Comparison of ENCODE assay signal across 3 cellular contexts in the genomic region with DNA sequence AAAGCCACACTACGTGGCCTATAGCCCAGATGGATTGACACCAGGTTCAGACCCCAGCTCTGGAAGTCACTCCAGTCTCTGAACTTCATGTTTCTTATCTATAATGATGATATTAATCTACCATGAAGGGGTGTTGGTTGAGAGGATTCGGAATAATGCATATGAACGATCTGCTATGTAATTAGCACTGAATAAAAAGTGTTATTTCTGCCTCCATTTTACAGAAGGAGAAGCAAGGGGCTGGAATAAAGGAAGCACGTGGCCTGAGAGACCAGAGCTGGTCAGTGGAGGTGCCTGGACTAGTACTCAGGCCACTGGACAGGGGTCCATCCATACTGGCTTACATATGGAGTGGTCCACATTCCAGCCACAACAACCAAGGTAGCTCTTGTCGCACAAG.
"Had no signal": no experiment of that assay in that cellular context is flagged by ENCODE, and none has a peak within 500 bp of the region (broad histone marks: within the 10 kb centered on the region; RNA-seq: fewer than 3 reads in every experiment).

No MANE protein-coding gene starts in this region.

- DNase-seq: GDM1, GF-D8 had no signal

- H3K4me3 ChIP-seq: GM12878 had no signal

- ATAC-seq: GM12878 had no signal
